Comparison of ENCODE assay signal across 7 cellular contexts in genomic region chr14:101707285-101707842, GRCh38. TPM values are rescaled to one million over a fixed set of nuclear protein-coding genes. Genes with fewer than 3 reads are reported as not detected.
A peak's percentile ranks its signal among the peaks of the same experiment; 100 is the strongest.
DNase-seq lines count a peak whose midpoint lies in the region; ATAC-seq and TF ChIP-seq lines count a peak whose summit lies in the region.

No MANE protein-coding gene starts in this region.

- H3K27me3 Mint-ChIP-seq in naive B cell, result peaks cover 8 to 14% (median 10%) of the 10 kb centered on the region in 3 donors

- ATAC-seq in esophagus mucosa (peak; percentile 53), naive B cell (ENCODE audit: low read depth in 2 of 2) (peak; percentile 52 to 62)

- H3K4me1 Mint-ChIP-seq in naive B cell, result peaks cover 12 to 24% (median 17%) of the 10 kb centered on the region in 3 donors

- H3K9me3 ChIP-seq in KOPT-K1 (ENCODE audit: insufficient read depth, low read length, poor library complexity, severe bottlenecking) (no peaks in the 10 kb centered on the region), OCI-LY3 (ENCODE audit: insufficient read depth, low read length) (no peaks in the 10 kb centered on the region), thymus (ENCODE audit: control insufficient read depth) (peaks cover 1% of the 10 kb centered on the region)

- H3K36me3 Mint-ChIP-seq in naive B cell, result no peaks in the 10 kb centered on the region

- H4K20me1 ChIP-seq in OCI-LY3 (ENCODE audit: insufficient read depth, low read length), result no peaks in the 10 kb centered on the region

- TF ChIP-seq CTCF in GM12874 (IDR thresholded peaks at IDR 0.05; ENCODE audit: insufficient read depth, low read depth, low read length) (peak; percentile 67), OCI-LY3 (IDR thresholded peaks at IDR 0.05; ENCODE audit: low read depth, low read length) (peak; percentile 90)

- H3K4me3 ChIP-seq in OCI-LY3 (ENCODE audit: low read length) (peak overlapping the region; percentile 67), thymus (ENCODE audit: low read length) (peak overlapping the region; percentile 35)

- peak overlapping the region; percentile 74 for H3K4me2 ChIP-seq in OCI-LY3 (ENCODE audit: low read length)

- no peaks in the 10 kb centered on the region for H3K79me2 ChIP-seq in OCI-LY3 (ENCODE audit: low read length)

- 9% methylated on average over 12 of the region's 12 CpGs for WGBS in thymus

- peak overlapping the region in 3 of 6 donors; percentile 6 to 37 (median 28) for H3K27ac Mint-ChIP-seq in naive B cell

- H3K4me3 Mint-ChIP-seq in naive B cell, result peak overlapping the region in 7 of 8 donors; percentile 48 to 86 (median 72)

- H3K27me3 ChIP-seq in OCI-LY3 (ENCODE audit: low read depth, low read length), result peaks cover 15% of the 10 kb centered on the region; the same call in 1 of the 2 replicates
- H3K27me3 ChIP-seq in thymus (ENCODE audit: control insufficient read depth, insufficient read depth), result peaks cover 11% of the 10 kb centered on the region

- H3K9ac ChIP-seq in OCI-LY3 (ENCODE audit: low read length), result peak overlapping the region; percentile 24

- no peaks in the 10 kb centered on the region for H3K9me3 Mint-ChIP-seq in naive B cell

- H3K4me1 ChIP-seq in OCI-LY3 (ENCODE audit: low read length) (peaks cover 6% of the 10 kb centered on the region; the same call in 1 of the 2 replicates), thymus (ENCODE audit: control insufficient read depth, insufficient read depth, low read length) (peaks cover 14% of the 10 kb centered on the region)

- H3K27ac ChIP-seq in KOPT-K1 (ENCODE audit: low read depth, low read length, poor library complexity, severe bottlenecking) (peak overlapping the region; percentile 51), OCI-LY3 (ENCODE audit: low read length) (no peak overlapping the region), thymus (ENCODE audit: low read depth) (no peak overlapping the region)

- DNase-seq in activated T-cell treated with anti-CD3 and anti-CD28 coated beads for 24 hours (ENCODE audit: low read depth) (peak; percentile 64), naive B cell (peak; percentile 76)

- peak overlapping the region; percentile 90 for H2AFZ ChIP-seq in OCI-LY3 (ENCODE audit: low read depth, low read length)

- H3K36me3 ChIP-seq in KOPT-K1 (ENCODE audit: insufficient read depth, low read length) (no peaks in the 10 kb centered on the region), OCI-LY3 (replicated peaks; ENCODE audit: low read depth, low read length) (no peaks in the 10 kb centered on the region), thymus (ENCODE audit: control insufficient read depth, insufficient read depth) (no peaks in the 10 kb centered on the region)

RNA-seq across cellular contexts. Expression of gene PPP2R5C, which starts 54.1 kb away (rescaled TPM):
- 106 TPM for total RNA-seq in esophagus mucosa
- polyA plus RNA-seq in naive B cell (ENCODE audit: low read depth in 6 of 6) (100 to 1,000 TPM in 1 of 6 donors, 10 to 100 TPM in 5; 64.5 to 117 (median 92.9) TPM), thymus (144 TPM)
